8 cellular contexts compared by ENCODE assay signal in the genomic region with DNA sequence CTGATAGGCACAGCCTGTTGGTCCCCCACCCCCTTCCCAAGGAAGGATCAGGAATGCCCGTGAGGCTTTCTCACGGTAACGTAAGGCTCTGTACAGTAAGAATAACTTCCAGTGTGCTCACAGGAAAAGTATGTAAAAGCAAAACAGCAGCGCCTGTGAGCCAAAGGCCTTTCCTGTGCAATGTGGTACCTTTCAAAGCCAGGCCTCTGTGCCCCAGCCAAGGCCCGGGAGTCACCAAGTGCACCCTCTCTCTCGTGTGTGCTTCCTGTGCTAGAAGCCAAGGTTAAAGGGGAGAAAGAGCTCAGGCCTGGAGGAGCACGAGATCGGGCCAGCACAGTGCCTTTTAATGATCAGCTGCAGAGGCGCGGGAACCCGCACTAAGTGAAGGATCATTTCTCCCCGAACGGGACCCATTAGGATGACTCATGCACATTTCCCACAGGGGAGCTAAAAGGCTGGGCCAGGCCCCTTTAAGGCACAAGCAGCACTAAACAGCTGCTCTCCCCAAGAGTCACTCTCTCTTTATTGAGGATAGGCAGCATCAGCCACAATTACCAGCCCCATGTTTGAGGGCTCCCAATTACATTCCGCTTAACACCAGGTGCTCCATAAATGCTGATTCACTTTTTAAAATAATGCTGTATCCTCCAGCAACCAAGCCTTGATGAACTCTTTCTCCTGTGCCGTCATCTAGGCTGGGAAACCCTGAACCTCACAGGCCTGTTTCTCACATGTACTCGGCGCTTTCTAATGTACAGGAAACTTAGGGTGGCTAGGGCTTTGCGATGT. TPM values are rescaled to one million over a fixed set of nuclear protein-coding genes. Genes with fewer than 3 reads are reported as not detected.
DNase-seq lines count a peak whose midpoint lies in the region; ATAC-seq and TF ChIP-seq lines count a peak whose summit lies in the region.

No MANE protein-coding gene starts in this region.

- ATAC-seq in HG03378 (IDR thresholded peaks at IDR 0.05; ENCODE audit: unreplicated experiment): no peak
- ATAC-seq in GM21381 (IDR thresholded peaks at IDR 0.05; ENCODE audit: unreplicated experiment): no peak

- H3K4me1 ChIP-seq in mucosa of rectum (ENCODE audit: control insufficient read depth in 2 of 2, insufficient read depth in 2 of 2, low read length in 2 of 2): peaks cover 26 to 29% of the 10 kb centered on the region in 2 donors

- no peaks in the 10 kb centered on the region for H3K36me3 Mint-ChIP-seq in activated CD4-positive, alpha-beta T cell treated with anti-CD3 and anti-CD28 coated beads, Interleukin-2, amount 10 ng/mL, durations not matched to agents 24 days and 14 days (ENCODE audit: low read depth)

- CTCF ChIA-PET in GM10248 (lab: Yijun Ruan, JAX): interaction anchor here (0.8 to 1.4 kb wide), 6 partner anchors 8 to 135 kb away, joined by 3 read pairs; no protein-coding TSS in a partner anchor

- DNase-seq in EH (ENCODE audit: low read depth) (peak; percentile 99), NCI-H1694 (lab: John Stamatoyannopoulos, UW) (peak; percentile 50), choroid plexus epithelial cell (ENCODE audit: low read depth) (peak; percentile 96), GM10248 (ENCODE audit: extremely low spot score) (no peak)
- DNase-seq in activated CD4-positive, alpha-beta T cell treated with anti-CD3 and anti-CD28 coated beads, Interleukin-2, amount 10 ng/mL, durations not matched to agents 24 days and 14 days: no peak

- no peaks in the 10 kb centered on the region for H3K9me3 Mint-ChIP-seq in activated CD4-positive, alpha-beta T cell treated with anti-CD3 and anti-CD28 coated beads, Interleukin-2, amount 10 ng/mL, durations not matched to agents 24 days and 14 days

- intact Hi-C loops in activated CD4-positive, alpha-beta T cell treated with anti-CD3 and anti-CD28 coated beads, Interleukin-2, amount 10 ng/mL, durations not matched to agents 24 days and 14 days (cut with micrococcal nuclease): no loop called here

- H3K27me3 ChIP-seq in mucosa of rectum (ENCODE audit: control insufficient read depth in 2 of 2, insufficient read depth in 2 of 2, low read length in 2 of 2): no peaks in the 10 kb centered on the region

- H3K27me3 Mint-ChIP-seq in activated CD4-positive, alpha-beta T cell treated with anti-CD3 and anti-CD28 coated beads, Interleukin-2, amount 10 ng/mL, durations not matched to agents 24 days and 14 days: no peaks in the 10 kb centered on the region

- TF ChIP-seq CTCF in choroid plexus epithelial cell (conservative IDR thresholded peaks at IDR 0.05; ENCODE audit: low read depth, low read length): no peak
- no peak for TF ChIP-seq CTCF in GM10248 (IDR thresholded peaks at IDR 0.05; ENCODE audit: control extremely low read depth, extremely low read depth, low read depth, missing control alignments)

- no peak overlapping the region for H3K9ac ChIP-seq in mucosa of rectum (ENCODE audit: low read depth in 1 of 2, low read length in 2 of 2)

- no peak overlapping the region for H3K4me3 Mint-ChIP-seq in activated CD4-positive, alpha-beta T cell treated with anti-CD3 and anti-CD28 coated beads, Interleukin-2, amount 10 ng/mL, durations not matched to agents 24 days and 14 days

- no peak overlapping the region for H3K27ac Mint-ChIP-seq in activated CD4-positive, alpha-beta T cell treated with anti-CD3 and anti-CD28 coated beads, Interleukin-2, amount 10 ng/mL, durations not matched to agents 24 days and 14 days

- H3K4me1 Mint-ChIP-seq in activated CD4-positive, alpha-beta T cell treated with anti-CD3 and anti-CD28 coated beads, Interleukin-2, amount 10 ng/mL, durations not matched to agents 24 days and 14 days: peaks cover 6% of the 10 kb centered on the region

- POLR2A ChIA-PET in GM10248 (lab: Yijun Ruan, JAX): no interaction called here

- peak overlapping the region; percentile 34 to 59 for H3K27ac ChIP-seq in mucosa of rectum (ENCODE audit: low read depth in 2 of 2, low read length in 2 of 2)

- H3K4me3 ChIP-seq in choroid plexus epithelial cell (ENCODE audit: low read depth, low read length): no peak overlapping the region
- no peak overlapping the region for H3K4me3 ChIP-seq in mucosa of rectum (ENCODE audit: low read length in 2 of 2)

- no peaks in the 10 kb centered on the region for H3K9me3 ChIP-seq in mucosa of rectum (ENCODE audit: control insufficient read depth in 2 of 2, low read length in 2 of 2)

- H3K36me3 ChIP-seq in mucosa of rectum (ENCODE audit: control insufficient read depth in 2 of 2, insufficient read depth in 2 of 2, low read length in 2 of 2): no peaks in the 10 kb centered on the region

RNA-seq across cellular contexts. Expression of gene SHB, which starts 42.8 kb away (rescaled TPM):
- 1.6 and 2.1 TPM in 2 replicates for total RNA-seq in activated CD4-positive, alpha-beta T cell treated with anti-CD3 and anti-CD28 coated beads, Interleukin-2, amount 10 ng/mL, durations not matched to agents 24 days and 14 days

Comparison
In these comparisons a context has a peak if more than half of its experiments do, and no peak if none do; other contexts are left out.
1. DNase-seq: peak in EH (single experiment), NCI-H1694 (single experiment) and choroid plexus epithelial cell (single experiment); none in activated CD4-positive, alpha-beta T cell treated with anti-CD3 and anti-CD28 coated beads, Interleukin-2, amount 10 ng/mL, durations not matched to agents 24 days and 14 days (single experiment) and GM10248 (single experiment).